In the genomic region with DNA sequence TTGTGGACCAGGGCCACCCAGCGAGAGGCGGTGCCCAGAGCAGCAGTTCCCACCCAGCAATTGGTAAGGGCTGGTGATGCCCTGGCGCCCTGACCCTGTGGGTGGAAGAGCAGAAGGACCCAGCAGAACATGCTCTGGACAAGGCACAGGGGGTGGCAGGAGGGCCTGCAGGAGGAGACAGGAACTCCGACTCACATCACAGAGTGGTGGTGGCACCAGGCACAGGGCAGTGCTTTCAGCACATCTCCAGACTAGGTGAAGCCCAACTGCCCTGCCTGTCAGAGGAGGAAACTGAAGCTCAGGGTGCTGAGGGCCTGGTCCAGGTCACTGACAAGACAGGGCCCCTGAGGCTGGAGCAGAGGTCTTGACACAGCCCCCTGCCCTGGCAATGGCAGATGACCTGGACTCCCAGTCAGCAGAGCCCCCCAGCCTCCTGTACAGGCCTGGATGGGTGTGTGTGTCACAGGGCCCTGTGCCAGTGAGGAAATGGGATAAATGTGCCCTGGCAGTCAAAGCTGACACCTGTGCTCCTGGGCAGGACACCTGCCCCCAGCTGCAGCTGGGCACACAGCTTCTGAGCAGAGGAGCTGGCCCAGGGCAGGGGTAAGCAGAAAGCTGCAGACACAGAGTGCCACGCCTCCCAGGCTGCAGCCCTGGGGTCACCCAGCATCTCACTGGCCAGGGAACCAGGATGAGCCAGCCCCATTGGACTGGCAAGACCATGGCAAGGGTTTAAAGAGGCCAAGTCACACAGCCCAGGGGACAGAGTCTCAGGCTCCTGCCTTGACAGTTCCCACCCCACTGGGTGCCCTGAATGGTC, we compare ENCODE assay signal across 19 cellular contexts. TPM values are rescaled to one million over a fixed set of nuclear protein-coding genes. Genes with fewer than 3 reads are reported as not detected.
DNase-seq lines count a peak whose midpoint lies in the region; ATAC-seq and TF ChIP-seq lines count a peak whose summit lies in the region.
"Had no signal": no experiment of that assay in that cellular context is flagged by ENCODE, and none has a peak within 500 bp of the region (broad histone marks: within the 10 kb centered on the region; RNA-seq: fewer than 3 reads in every experiment).

No MANE protein-coding gene starts in this region.

- peaks cover 23% of the 10 kb centered on the region for H3K4me1 ChIP-seq in testis

- no peaks in the 10 kb centered on the region for H3K27me3 ChIP-seq in WERI-Rb-1 (ENCODE audit: insufficient read depth, low read depth, severe bottlenecking)
- no peaks in the 10 kb centered on the region for H3K27me3 ChIP-seq in testis

- H3K36me3 Mint-ChIP-seq in natural killer cell treated with Interleukin-12 subunit alpha and Interleukin-12 subunit beta and Interleukin-15 and Interleukin-18, amount 100 ng/mL, for 72 hours: no peaks in the 10 kb centered on the region
- H3K36me3 Mint-ChIP-seq: CD8-positive, alpha-beta memory T cell had no signal

- 91 to 92% methylated on average over 4 to 5 of the region's 5 CpGs for WGBS in testis, 2 donors

- no peak overlapping the region for H3K4me3 Mint-ChIP-seq in natural killer cell treated with Interleukin-12 subunit alpha and Interleukin-12 subunit beta and Interleukin-15 and Interleukin-18, amount 100 ng/mL, for 72 hours
- H3K4me3 Mint-ChIP-seq: activated naive CD8-positive, alpha-beta T cell treated with anti-CD3 and anti-CD28 coated beads, Interleukin-2, amount 50 U/mL, for 24 hours; CD8-positive, alpha-beta memory T cell; nephron had no signal

- no peak for ATAC-seq in natural killer cell treated with Interleukin-12 subunit alpha and Interleukin-12 subunit beta and Interleukin-15 and Interleukin-18, amount 100 ng/mL, for 72 hours
- ATAC-seq in GM19395 (IDR thresholded peaks at IDR 0.05; ENCODE audit: unreplicated experiment): no peak
- ATAC-seq: activated naive CD8-positive, alpha-beta T cell treated with anti-CD3 and anti-CD28 coated beads, Interleukin-2, amount 50 U/mL, for 24 hours had no signal

- no peak overlapping the region for H3K4me3 ChIP-seq in WERI-Rb-1 (ENCODE audit: low read depth, low read length)
- no peak overlapping the region for H3K4me3 ChIP-seq in testis

- no peaks in the 10 kb centered on the region for H3K27me3 Mint-ChIP-seq in natural killer cell treated with Interleukin-12 subunit alpha and Interleukin-12 subunit beta and Interleukin-15 and Interleukin-18, amount 100 ng/mL, for 72 hours
- H3K27me3 Mint-ChIP-seq: activated naive CD8-positive, alpha-beta T cell treated with anti-CD3 and anti-CD28 coated beads, Interleukin-2, amount 50 U/mL, for 24 hours had no signal

- peak; percentile 4 to 12 for DNase-seq in activated T-cell treated with anti-CD3 and anti-CD28 coated beads, Interleukin-2, amount 50 U/mL, for 48 hours
- no peak for DNase-seq in activated T-cell treated with anti-CD3 and anti-CD28 coated beads for 4 hours
- DNase-seq in WERI-Rb-1: peak; percentile 4
- peak; percentile 45 for DNase-seq in natural killer cell treated with Interleukin-12 subunit alpha and Interleukin-12 subunit beta and Interleukin-15 and Interleukin-18, amount 100 ng/mL, for 72 hours (ENCODE audit: low spot score)
- DNase-seq in testis: peak; percentile 9
- no peak for DNase-seq in LoVo (ENCODE audit: low spot score)
- DNase-seq in NCI-H1417 (lab: John Stamatoyannopoulos, UW): no peak
- DNase-seq: activated naive CD8-positive, alpha-beta T cell treated with anti-CD3 and anti-CD28 coated beads, Interleukin-2, amount 50 U/mL, for 24 hours; CD8-positive, alpha-beta memory T cell; mammary epithelial cell; NCI-H69; T-helper 1 cell had no signal

- TF ChIP-seq CTCF in WERI-Rb-1 (IDR thresholded peaks at IDR 0.05; ENCODE audit: low read depth, low read length): no peak
- TF ChIP-seq CTCF in testis (IDR thresholded peaks at IDR 0.05): no peak

- no peaks in the 10 kb centered on the region for H3K4me1 Mint-ChIP-seq in natural killer cell treated with Interleukin-12 subunit alpha and Interleukin-12 subunit beta and Interleukin-15 and Interleukin-18, amount 100 ng/mL, for 72 hours (ENCODE audit: low read depth in 2 of 2)
- H3K4me1 Mint-ChIP-seq: activated naive CD8-positive, alpha-beta T cell treated with anti-CD3 and anti-CD28 coated beads, Interleukin-2, amount 50 U/mL, for 24 hours; CD8-positive, alpha-beta memory T cell; nephron had no signal

- H3K36me3 ChIP-seq in WERI-Rb-1 (no peaks in the 10 kb centered on the region), testis (ENCODE audit: low read depth, missing control alignments) (no peaks in the 10 kb centered on the region)

- no peaks in the 10 kb centered on the region for H3K9me3 Mint-ChIP-seq in natural killer cell treated with Interleukin-12 subunit alpha and Interleukin-12 subunit beta and Interleukin-15 and Interleukin-18, amount 100 ng/mL, for 72 hours
- H3K9me3 Mint-ChIP-seq: activated naive CD8-positive, alpha-beta T cell treated with anti-CD3 and anti-CD28 coated beads, Interleukin-2, amount 50 U/mL, for 24 hours; CD8-positive, alpha-beta memory T cell; nephron had no signal

- no peak for TF ChIP-seq POLR2A in testis (IDR thresholded peaks at IDR 0.05)

- no peaks in the 10 kb centered on the region for H3K9me3 ChIP-seq in WERI-Rb-1 (ENCODE audit: severe bottlenecking)
- H3K9me3 ChIP-seq in testis: no peaks in the 10 kb centered on the region

- intact Hi-C loops in testis (cut with DNase I; ENCODE audit: low total_unique reads): no loop called here

- H3K27ac ChIP-seq in WERI-Rb-1 (no peak overlapping the region), testis (no peak overlapping the region)
- H3K27ac ChIP-seq: VCaP had no signal

- no peak overlapping the region for H3K27ac Mint-ChIP-seq in natural killer cell treated with Interleukin-12 subunit alpha and Interleukin-12 subunit beta and Interleukin-15 and Interleukin-18, amount 100 ng/mL, for 72 hours
- H3K27ac Mint-ChIP-seq: activated naive CD8-positive, alpha-beta T cell treated with anti-CD3 and anti-CD28 coated beads, Interleukin-2, amount 50 U/mL, for 24 hours; CD8-positive, alpha-beta memory T cell; nephron had no signal

RNA-seq across cellular contexts. Expression of a gene that starts 11.4 kb away (rescaled TPM):
- total RNA-seq in natural killer cell treated with Interleukin-12 subunit alpha and Interleukin-12 subunit beta and Interleukin-15 and Interleukin-18, amount 100 ng/mL, for 72 hours: under 1 TPM in 1 of 2 donors, not detected in 1; 0.26 TPM
- total RNA-seq in testis: 10 to 100 TPM; 32.0 to 36.1 TPM
- polyA plus RNA-seq in testis (ENCODE audit: insufficient read depth, low read depth, low replicate concordance): 8.5 TPM
- polyA plus RNA-seq: CD8-positive, alpha-beta memory T cell had no signal

RNA-seq across cellular contexts. Expression of a gene that starts 48.9 kb away (rescaled TPM):
- not detected for total RNA-seq in natural killer cell treated with Interleukin-12 subunit alpha and Interleukin-12 subunit beta and Interleukin-15 and Interleukin-18, amount 100 ng/mL, for 72 hours
- total RNA-seq in testis: 10 to 100 TPM; 21.4 to 56.2 TPM
- polyA plus RNA-seq in testis (ENCODE audit: insufficient read depth, low read depth, low replicate concordance): 74.2 TPM
- total RNA-seq: CD8-positive, alpha-beta memory T cell; fibroblast of villous mesenchyme; G401; mammary epithelial cell; urinary bladder had no signal
- polyA plus RNA-seq: AG04450; CD8-positive, alpha-beta memory T cell; mammary epithelial cell; urinary bladder had no signal

Comparison
In these comparisons a context has a peak if more than half of its experiments do, and no peak if none do; other contexts are left out.
1. DNase-seq: peak in activated T-cell treated with anti-CD3 and anti-CD28 coated beads, Interleukin-2, amount 50 U/mL, for 48 hours (2 of 2), WERI-Rb-1 (single experiment), natural killer cell treated with Interleukin-12 subunit alpha and Interleukin-12 subunit beta and Interleukin-15 and Interleukin-18, amount 100 ng/mL, for 72 hours (single experiment) and testis (single experiment); none in activated T-cell treated with anti-CD3 and anti-CD28 coated beads for 4 hours (single experiment), LoVo (single experiment) and NCI-H1417 (0 of 3).
2. RNA of a gene that starts 11.4 kb away (total RNA-seq): 32.0 to 36.1 TPM in testis; 0.26 TPM in natural killer cell treated with Interleukin-12 subunit alpha and Interleukin-12 subunit beta and Interleukin-15 and Interleukin-18, amount 100 ng/mL, for 72 hours; every median in the first group is over 10 times any median in the second.
3. RNA of a gene that starts 48.9 kb away (total RNA-seq): 21.4 to 56.2 TPM in testis; not detected in natural killer cell treated with Interleukin-12 subunit alpha and Interleukin-12 subunit beta and Interleukin-15 and Interleukin-18, amount 100 ng/mL, for 72 hours; every median in the first group is over 10 times any median in the second.